Comparison of ENCODE assay signal across 8 cellular contexts in genomic region chr10:120942806-120943413, GRCh38.
DNase-seq lines count a peak whose midpoint lies in the region; ATAC-seq, FAIRE-seq and TF ChIP-seq lines count a peak whose summit lies in the region.

No MANE protein-coding gene starts in this region.

- peaks cover 32% of the 10 kb centered on the region for H3K4me1 Mint-ChIP-seq in mesothelial cell of epicardium

- H3K4me3 ChIP-seq in BJ (ENCODE audit: low read depth, low read length): no peak overlapping the region

- no peaks in the 10 kb centered on the region for H3K36me3 Mint-ChIP-seq in mesothelial cell of epicardium

- peaks cover 3% of the 10 kb centered on the region for H3K9me3 Mint-ChIP-seq in mesothelial cell of epicardium

- peaks cover 9% of the 10 kb centered on the region for H3K27me3 Mint-ChIP-seq in mesothelial cell of epicardium (ENCODE audit: low read depth)

- CTCF ChIA-PET in BJ (lab: Yijun Ruan, JAX): interaction anchor here (0.6 to 3.1 kb wide), 15 partner anchors 11 to 958 kb away, joined by 3 to 20 read pairs (median 3); no protein-coding TSS in a partner anchor

- DNase-seq in BJ (ENCODE audit: low read depth) (peak; percentile 3), GM19239 (ENCODE audit: insufficient read length, low spot score) (peak; percentile 75), NCI-H82 (lab: John Stamatoyannopoulos, UW) (peak; percentile 85), mesothelial cell of epicardium (ENCODE audit: low spot score in 2 of 2, unreplicated experiment in 2 of 2) (peak; percentile 72 to 94)
- peak; percentile 12 to 61 for DNase-seq in activated CD8-positive, alpha-beta memory T cell treated with anti-CD3 and anti-CD28 coated beads for 1 hour (ENCODE audit: extremely low read depth in 1 of 2, low read depth in 1 of 2)
- peak; percentile 41 for DNase-seq in effector CD8-positive, alpha-beta T cell (lab: John Stamatoyannopoulos, UW)
- DNase-seq in stimulated activated CD8-positive, alpha-beta memory T cell treated with anti-CD3 and anti-CD28 coated beads, Interleukin-2, amount 100 ng/mL, for 48 hours (ENCODE audit: low read depth in 2 of 2): peak; percentile 64 to 73

- peak; percentile 92 for ATAC-seq in HG03439 (IDR thresholded peaks at IDR 0.05; ENCODE audit: unreplicated experiment)

- POLR2A ChIA-PET in BJ (lab: Charles Lee): no interaction called here

- no peaks in the 10 kb centered on the region for H3K36me3 ChIP-seq in BJ (ENCODE audit: control insufficient read depth, insufficient read depth, low read length)

- no peaks in the 10 kb centered on the region for H3K27me3 ChIP-seq in BJ (ENCODE audit: control insufficient read depth, insufficient read depth, low read length)

- TF ChIP-seq CTCF in BJ (IDR thresholded peaks at IDR 0.05; ENCODE audit: insufficient read depth, low read depth, low read length) (peak; percentile 93), mesothelial cell of epicardium (IDR thresholded peaks at IDR 0.05; ENCODE audit: unreplicated experiment) (peak; percentile 91)

- no peak overlapping the region for H3K27ac Mint-ChIP-seq in mesothelial cell of epicardium

- no peak overlapping the region for H3K4me3 Mint-ChIP-seq in mesothelial cell of epicardium

- FAIRE-seq in GM19239 (lab: Jason Lieb, UNC): peak; percentile 83

Comparison
In these comparisons a context has a peak if more than half of its experiments do, and no peak if none do; other contexts are left out.
1. DNase-seq: peak in every context shown above with its lines; median percentile 85 in NCI-H82; 83 in mesothelial cell of epicardium; 75 in GM19239; 68 in stimulated activated CD8-positive, alpha-beta memory T cell treated with anti-CD3 and anti-CD28 coated beads, Interleukin-2, amount 100 ng/mL, for 48 hours; 41 in effector CD8-positive, alpha-beta T cell; 36 in activated CD8-positive, alpha-beta memory T cell treated with anti-CD3 and anti-CD28 coated beads for 1 hour; 3 in BJ.